ENCODE assay signal across 1 cellular context in genomic region chr16:50572700-50573099, GRCh38.
TF ChIP-seq lines count a peak whose summit lies in the region.

No MANE protein-coding gene starts in this region.

TF ChIP-seq in HepG2, 621 proteins besides CTCF, POLR2A, EP300 and RAD21 (continued from another document):
- TF ChIP-seq, protein P1, sequence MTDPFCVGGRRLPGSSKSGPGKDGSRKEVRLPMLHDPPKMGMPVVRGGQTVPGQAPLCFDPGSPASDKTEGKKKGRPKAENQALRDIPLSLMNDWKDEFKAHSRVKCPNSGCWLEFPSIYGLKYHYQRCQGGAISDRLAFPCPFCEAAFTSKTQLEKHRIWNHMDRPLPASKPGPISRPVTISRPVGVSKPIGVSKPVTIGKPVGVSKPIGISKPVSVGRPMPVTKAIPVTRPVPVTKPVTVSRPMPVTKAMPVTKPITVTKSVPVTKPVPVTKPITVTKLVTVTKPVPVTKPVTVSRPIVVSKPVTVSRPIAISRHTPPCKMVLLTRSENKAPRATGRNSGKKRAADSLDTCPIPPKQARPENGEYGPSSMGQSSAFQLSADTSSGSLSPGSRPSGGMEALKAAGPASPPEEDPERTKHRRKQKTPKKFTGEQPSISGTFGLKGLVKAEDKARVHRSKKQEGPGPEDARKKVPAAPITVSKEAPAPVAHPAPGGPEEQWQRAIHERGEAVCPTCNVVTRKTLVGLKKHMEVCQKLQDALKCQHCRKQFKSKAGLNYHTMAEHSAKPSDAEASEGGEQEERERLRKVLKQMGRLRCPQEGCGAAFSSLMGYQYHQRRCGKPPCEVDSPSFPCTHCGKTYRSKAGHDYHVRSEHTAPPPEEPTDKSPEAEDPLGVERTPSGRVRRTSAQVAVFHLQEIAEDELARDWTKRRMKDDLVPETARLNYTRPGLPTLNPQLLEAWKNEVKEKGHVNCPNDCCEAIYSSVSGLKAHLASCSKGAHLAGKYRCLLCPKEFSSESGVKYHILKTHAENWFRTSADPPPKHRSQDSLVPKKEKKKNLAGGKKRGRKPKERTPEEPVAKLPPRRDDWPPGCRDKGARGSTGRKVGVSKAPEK (CRISPR knock-in tag; IDR thresholded peaks at IDR 0.05; ENCODE audit: borderline replicate concordance), result no peak
- no peak for TF ChIP-seq ZNF792 (CRISPR knock-in tag; IDR thresholded peaks at IDR 0.05)
- TF ChIP-seq BORCS8-MEF2B (CRISPR knock-in tag; IDR thresholded peaks at IDR 0.05), result no peak
- TF ChIP-seq USF2 (IDR thresholded peaks at IDR 0.05; ENCODE audit: low read depth, low read length), result no peak
- no peak for TF ChIP-seq USF2 (CRISPR knock-in tag; IDR thresholded peaks at IDR 0.05; ENCODE audit: borderline replicate concordance)
- TF ChIP-seq AGO2 (optimal IDR thresholded peaks at IDR 0.05; ENCODE audit: low read depth, low read length), result peak; percentile 59
- no peak for TF ChIP-seq NFATC3 (CRISPR knock-in tag; IDR thresholded peaks at IDR 0.05)
- no peak for TF ChIP-seq GATAD2A (CRISPR knock-in tag; IDR thresholded peaks at IDR 0.05)
- no peak for TF ChIP-seq ZNF431 (CRISPR knock-in tag; IDR thresholded peaks at IDR 0.05; ENCODE audit: borderline replicate concordance, low read depth)
- TF ChIP-seq, protein P2, sequence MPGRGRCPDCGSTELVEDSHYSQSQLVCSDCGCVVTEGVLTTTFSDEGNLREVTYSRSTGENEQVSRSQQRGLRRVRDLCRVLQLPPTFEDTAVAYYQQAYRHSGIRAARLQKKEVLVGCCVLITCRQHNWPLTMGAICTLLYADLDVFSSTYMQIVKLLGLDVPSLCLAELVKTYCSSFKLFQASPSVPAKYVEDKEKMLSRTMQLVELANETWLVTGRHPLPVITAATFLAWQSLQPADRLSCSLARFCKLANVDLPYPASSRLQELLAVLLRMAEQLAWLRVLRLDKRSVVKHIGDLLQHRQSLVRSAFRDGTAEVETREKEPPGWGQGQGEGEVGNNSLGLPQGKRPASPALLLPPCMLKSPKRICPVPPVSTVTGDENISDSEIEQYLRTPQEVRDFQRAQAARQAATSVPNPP (CRISPR knock-in tag; IDR thresholded peaks at IDR 0.05), result no peak
- TF ChIP-seq MIER3 (CRISPR knock-in tag; IDR thresholded peaks at IDR 0.05; ENCODE audit: borderline replicate concordance), result no peak
- peak; percentile 31 for TF ChIP-seq POLR2G (IDR thresholded peaks at IDR 0.05; ENCODE audit: low read depth, low read length)
- no peak for TF ChIP-seq MZF1 (CRISPR knock-in tag; IDR thresholded peaks at IDR 0.05; ENCODE audit: borderline replicate concordance)
- TF ChIP-seq RBFOX2 (IDR thresholded peaks at IDR 0.05; ENCODE audit: low read depth, low read length), result peak; percentile 61
- TF ChIP-seq IRF1 (CRISPR knock-in tag; IDR thresholded peaks at IDR 0.05; ENCODE audit: low read depth), result no peak
- TF ChIP-seq ZFY (CRISPR knock-in tag; IDR thresholded peaks at IDR 0.05), result no peak
- TF ChIP-seq PRMT3 (CRISPR knock-in tag; IDR thresholded peaks at IDR 0.05; ENCODE audit: borderline replicate concordance, low read depth), result no peak
- TF ChIP-seq RFXAP (CRISPR knock-in tag; IDR thresholded peaks at IDR 0.05; ENCODE audit: borderline replicate concordance), result no peak
- TF ChIP-seq, protein P3, sequence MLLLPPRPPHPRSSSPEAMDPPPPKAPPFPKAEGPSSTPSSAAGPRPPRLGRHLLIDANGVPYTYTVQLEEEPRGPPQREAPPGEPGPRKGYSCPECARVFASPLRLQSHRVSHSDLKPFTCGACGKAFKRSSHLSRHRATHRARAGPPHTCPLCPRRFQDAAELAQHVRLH (CRISPR knock-in tag; IDR thresholded peaks at IDR 0.05; ENCODE audit: borderline replicate concordance, low read depth), result no peak
- 0 out of 2 replicates have a peak, but pooled peaks have one; percentile 38 for TF ChIP-seq ARHGAP35 (CRISPR knock-in tag; IDR thresholded peaks at IDR 0.05; ENCODE audit: borderline replicate concordance)
- TF ChIP-seq, protein P4, sequence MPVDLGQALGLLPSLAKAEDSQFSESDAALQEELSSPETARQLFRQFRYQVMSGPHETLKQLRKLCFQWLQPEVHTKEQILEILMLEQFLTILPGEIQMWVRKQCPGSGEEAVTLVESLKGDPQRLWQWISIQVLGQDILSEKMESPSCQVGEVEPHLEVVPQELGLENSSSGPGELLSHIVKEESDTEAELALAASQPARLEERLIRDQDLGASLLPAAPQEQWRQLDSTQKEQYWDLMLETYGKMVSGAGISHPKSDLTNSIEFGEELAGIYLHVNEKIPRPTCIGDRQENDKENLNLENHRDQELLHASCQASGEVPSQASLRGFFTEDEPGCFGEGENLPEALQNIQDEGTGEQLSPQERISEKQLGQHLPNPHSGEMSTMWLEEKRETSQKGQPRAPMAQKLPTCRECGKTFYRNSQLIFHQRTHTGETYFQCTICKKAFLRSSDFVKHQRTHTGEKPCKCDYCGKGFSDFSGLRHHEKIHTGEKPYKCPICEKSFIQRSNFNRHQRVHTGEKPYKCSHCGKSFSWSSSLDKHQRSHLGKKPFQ (CRISPR knock-in tag; IDR thresholded peaks at IDR 0.05; ENCODE audit: insufficient replicate concordance), result no peak
- no peak for TF ChIP-seq PTBP1 (IDR thresholded peaks at IDR 0.05; ENCODE audit: low read depth, low read length, poor library complexity, severe bottlenecking)
- no peak for TF ChIP-seq U2AF2 (IDR thresholded peaks at IDR 0.05; ENCODE audit: low read depth, low read length)
- no peak for TF ChIP-seq ZNF136 (CRISPR knock-in tag; IDR thresholded peaks at IDR 0.05; ENCODE audit: low read depth)
- TF ChIP-seq, protein P5, sequence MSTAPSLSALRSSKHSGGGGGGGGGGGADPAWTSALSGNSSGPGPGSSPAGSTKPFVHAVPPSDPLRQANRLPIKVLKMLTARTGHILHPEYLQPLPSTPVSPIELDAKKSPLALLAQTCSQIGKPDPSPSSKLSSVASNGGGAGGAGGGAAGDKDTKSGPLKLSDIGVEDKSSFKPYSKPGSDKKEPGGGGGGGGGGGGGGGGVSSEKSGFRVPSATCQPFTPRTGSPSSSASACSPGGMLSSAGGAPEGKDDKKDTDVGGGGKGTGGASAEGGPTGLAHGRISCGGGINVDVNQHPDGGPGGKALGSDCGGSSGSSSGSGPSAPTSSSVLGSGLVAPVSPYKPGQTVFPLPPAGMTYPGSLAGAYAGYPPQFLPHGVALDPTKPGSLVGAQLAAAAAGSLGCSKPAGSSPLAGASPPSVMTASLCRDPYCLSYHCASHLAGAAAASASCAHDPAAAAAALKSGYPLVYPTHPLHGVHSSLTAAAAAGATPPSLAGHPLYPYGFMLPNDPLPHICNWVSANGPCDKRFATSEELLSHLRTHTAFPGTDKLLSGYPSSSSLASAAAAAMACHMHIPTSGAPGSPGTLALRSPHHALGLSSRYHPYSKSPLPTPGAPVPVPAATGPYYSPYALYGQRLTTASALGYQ (CRISPR knock-in tag; IDR thresholded peaks at IDR 0.05), result no peak
TF ChIP-seq in HepG2: peak in this region for 4.
